ENCODE assay signal across 8 cellular contexts in the genomic region with DNA sequence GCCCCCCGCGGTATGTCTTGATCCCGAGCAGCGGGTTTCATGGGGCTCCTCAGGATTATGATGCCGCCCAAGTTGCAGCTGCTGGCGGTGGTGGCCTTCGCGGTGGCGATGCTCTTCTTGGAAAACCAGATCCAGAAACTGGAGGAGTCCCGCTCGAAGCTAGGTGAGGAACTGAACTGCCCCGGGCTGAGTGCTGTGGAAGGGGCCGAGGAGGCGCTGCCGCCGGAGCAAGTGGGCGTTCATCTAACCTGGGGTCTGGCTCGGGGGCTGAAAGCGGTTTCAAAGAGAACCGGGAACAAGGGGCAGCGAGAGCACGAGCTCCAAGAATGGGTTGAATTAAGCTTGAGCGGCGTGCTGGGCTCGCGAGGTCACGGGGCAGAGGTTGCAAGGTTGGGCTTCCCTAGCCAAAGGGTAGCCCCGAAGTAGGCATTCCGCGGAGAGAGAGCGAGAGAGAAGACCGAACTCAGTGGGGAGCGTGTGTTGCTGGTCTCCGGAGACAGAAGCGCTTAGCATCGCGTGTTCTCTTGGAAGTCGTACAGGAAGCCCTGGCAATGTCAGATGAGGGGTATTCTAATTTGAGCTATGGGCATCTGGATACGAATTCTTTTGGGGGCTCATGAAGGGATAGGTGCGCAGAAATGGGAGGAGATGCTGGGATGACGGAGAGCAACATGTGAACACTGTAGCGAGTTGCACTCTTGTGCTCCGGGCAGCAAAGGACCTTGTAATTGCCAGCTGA. TPM values are rescaled to one million over a fixed set of nuclear protein-coding genes. Genes with fewer than 3 reads are reported as not detected.
DNase-seq lines count a peak whose midpoint lies in the region; ATAC-seq, FAIRE-seq and TF ChIP-seq lines count a peak whose summit lies in the region.

No MANE protein-coding gene starts in this region.

- ATAC-seq in HG02885 (IDR thresholded peaks at IDR 0.05; ENCODE audit: poor library complexity, unreplicated experiment) = peak; percentile 25

- peak overlapping the region; percentile 24 to 91 for H3K9ac ChIP-seq in liver (ENCODE audit: low read depth in 1 of 2, low read length in 2 of 2)

- peak overlapping the region; percentile 82 to 90 (median 88) for H3K4me3 ChIP-seq in liver (ENCODE audit: low read depth in 1 of 3, low read length in 3 of 3)

- DNase-seq in GM10266 (ENCODE audit: extremely low spot score) (peak; percentile 34), NCI-H2171 treated with DMSO at 0.1 percent for 48 hours (lab: John Stamatoyannopoulos, UW) (peak; percentile 69), dermis blood vessel endothelial cell (peak; percentile 71), D721Med (ENCODE audit: insufficient read length, low spot score) (no peak)
- peak; percentile 15 to 20 for DNase-seq in activated CD4-positive, alpha-beta T cell treated with anti-CD3 and anti-CD28 coated beads for 24 hours (ENCODE audit: low read depth in 2 of 2)
- peak; percentile 30 to 36 for DNase-seq in stimulated activated CD4-positive, alpha-beta T cell treated with anti-CD3 and anti-CD28 coated beads, Interleukin-4, amount 100 ng/mL, for 4 hours

- TF ChIP-seq RAD21 in liver (IDR thresholded peaks at IDR 0.05) = no peak

- H3K27ac ChIP-seq in liver (ENCODE audit: low read depth in 1 of 2, low read length in 2 of 2) = peak overlapping the region; percentile 69 to 75

- no peaks in the 10 kb centered on the region for H3K9me3 ChIP-seq in liver (ENCODE audit: control insufficient read depth in 4 of 4, low read length in 3 of 4)

- H3K4me1 ChIP-seq in liver (ENCODE audit: control insufficient read depth in 4 of 4, insufficient read depth in 4 of 4, low read length in 3 of 4) = peaks cover 3 to 25% (median 13%) of the 10 kb centered on the region in 4 donors

- TF ChIP-seq CTCF in GM10266 (IDR thresholded peaks at IDR 0.05; ENCODE audit: control insufficient read depth, insufficient read depth, low read depth, missing control alignments) (no peak), liver (IDR thresholded peaks at IDR 0.05; ENCODE audit: low read depth, low read length, missing input control) (no peak), D721Med (IDR thresholded peaks at IDR 0.05; ENCODE audit: insufficient read depth, missing control alignments) (no peak)

- FAIRE-seq in D721Med (lab: Jason Lieb, UNC) = no peak

- WGBS in liver = under 1% methylated on average over 43 of the region's 43 CpGs

- H3K36me3 ChIP-seq in liver (ENCODE audit: control insufficient read depth in 4 of 4, insufficient read depth in 3 of 4, low read depth in 1 of 4, low read length in 3 of 4) = peaks cover 0 to under 1% (median under 1%) of the 10 kb centered on the region in 4 donors

- no peaks in the 10 kb centered on the region for H3K27me3 ChIP-seq in liver (ENCODE audit: control insufficient read depth in 4 of 4, insufficient read depth in 4 of 4, low read length in 3 of 4)

TF ChIP-seq in liver, 16 proteins besides CTCF, POLR2A, EP300 and RAD21:
- TF ChIP-seq RXRA (IDR thresholded peaks at IDR 0.05) (peak; percentile 24 to 42), REST (IDR thresholded peaks at IDR 0.05) (peak; percentile 5), GABPA (IDR thresholded peaks at IDR 0.05 in 1 of 2, conservative IDR thresholded peaks at IDR 0.05 in 1 of 2) (no peak), TAF1 (conservative IDR thresholded peaks at IDR 0.05) (peak; percentile 58), MAX (IDR thresholded peaks at IDR 0.05) (no peak), HNF4A (conservative IDR thresholded peaks at IDR 0.05) (no peak), NR2F2 (IDR thresholded peaks at IDR 0.05) (peak; percentile 46), EGR1 (IDR thresholded peaks at IDR 0.05; ENCODE audit: low read depth in 2 of 2) (no peak), YY1 (IDR thresholded peaks at IDR 0.05) (peak; percentile 23)
TF ChIP-seq in liver: peak in this region for 5.

RNA-seq across cellular contexts. Expression of gene HS2ST1, which starts 0.7 kb away (rescaled TPM):
- 17.7 and 24.3 TPM in 2 replicates for total RNA-seq in dermis blood vessel endothelial cell
- total RNA-seq in liver = 10 to 100 TPM; 10.4 to 11.8 TPM
- 1 to 10 TPM; 5.4 to 5.9 TPM for polyA plus RNA-seq in liver

RNA-seq across cellular contexts. Expression of gene SELENOF, which starts 1.2 kb away (rescaled TPM):
- total RNA-seq in dermis blood vessel endothelial cell = 186 and 187 TPM in 2 replicates
- total RNA-seq in liver = 100 to 1,000 TPM in 1 of 2 donors, 10 to 100 TPM in 1; 98.5 to 101 TPM
- polyA plus RNA-seq in liver = 100 to 1,000 TPM in 1 of 2 donors, 10 to 100 TPM in 1; 80.4 to 143 TPM
